In the genomic region with DNA sequence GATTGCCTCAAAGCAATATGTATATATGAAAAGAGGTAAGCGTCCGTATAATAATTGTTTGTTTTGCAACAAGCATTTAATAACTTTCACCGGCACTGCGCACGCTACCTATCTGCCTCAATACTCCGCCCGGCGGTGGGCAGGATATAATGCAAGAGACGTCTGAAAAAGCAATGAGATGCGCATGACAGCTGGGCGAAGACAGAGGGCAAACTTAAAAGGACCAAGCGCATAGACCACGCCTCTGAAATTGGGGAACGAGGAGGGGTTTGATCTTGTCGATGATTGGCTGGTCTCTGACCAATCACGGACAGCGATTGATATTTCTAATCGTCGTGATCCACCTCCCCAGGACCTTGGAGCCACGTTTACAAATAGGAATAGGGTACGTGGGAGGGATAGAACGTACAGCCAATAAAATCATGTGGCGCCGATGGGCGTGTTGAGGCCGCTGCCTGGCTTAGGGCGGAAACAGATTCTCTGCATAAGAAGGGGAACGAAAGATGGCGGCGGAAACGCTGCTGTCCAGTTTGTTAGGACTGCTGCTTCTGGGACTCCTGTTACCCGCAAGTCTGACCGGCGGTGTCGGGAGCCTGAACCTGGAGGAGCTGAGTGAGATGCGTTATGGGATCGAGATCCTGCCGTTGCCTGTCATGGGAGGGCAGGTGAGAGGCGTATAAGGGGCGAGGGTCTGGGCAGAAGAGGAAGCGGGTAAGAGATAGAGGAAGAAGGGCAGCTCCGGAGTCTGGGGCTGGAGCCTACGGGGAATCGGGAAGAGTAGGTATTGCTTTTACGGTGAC, we compare ENCODE assay signal across 1 cellular context.
TF ChIP-seq lines count a peak whose summit lies in the region.

A gene with protein sequence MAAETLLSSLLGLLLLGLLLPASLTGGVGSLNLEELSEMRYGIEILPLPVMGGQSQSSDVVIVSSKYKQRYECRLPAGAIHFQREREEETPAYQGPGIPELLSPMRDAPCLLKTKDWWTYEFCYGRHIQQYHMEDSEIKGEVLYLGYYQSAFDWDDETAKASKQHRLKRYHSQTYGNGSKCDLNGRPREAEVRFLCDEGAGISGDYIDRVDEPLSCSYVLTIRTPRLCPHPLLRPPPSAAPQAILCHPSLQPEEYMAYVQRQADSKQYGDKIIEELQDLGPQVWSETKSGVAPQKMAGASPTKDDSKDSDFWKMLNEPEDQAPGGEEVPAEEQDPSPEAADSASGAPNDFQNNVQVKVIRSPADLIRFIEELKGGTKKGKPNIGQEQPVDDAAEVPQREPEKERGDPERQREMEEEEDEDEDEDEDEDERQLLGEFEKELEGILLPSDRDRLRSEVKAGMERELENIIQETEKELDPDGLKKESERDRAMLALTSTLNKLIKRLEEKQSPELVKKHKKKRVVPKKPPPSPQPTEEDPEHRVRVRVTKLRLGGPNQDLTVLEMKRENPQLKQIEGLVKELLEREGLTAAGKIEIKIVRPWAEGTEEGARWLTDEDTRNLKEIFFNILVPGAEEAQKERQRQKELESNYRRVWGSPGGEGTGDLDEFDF (plus strand): TSS at position 474 of the 800 bp plus-strand sequence. CDS start 30 bp downstream, at position 504.

TF ChIP-seq in SK-N-SH treated with all-trans-retinoic acid at 6 μM for 48 hours, 23 proteins besides CTCF, POLR2A, EP300 and RAD21 (continued from another document):
- TF ChIP-seq, protein P1, sequence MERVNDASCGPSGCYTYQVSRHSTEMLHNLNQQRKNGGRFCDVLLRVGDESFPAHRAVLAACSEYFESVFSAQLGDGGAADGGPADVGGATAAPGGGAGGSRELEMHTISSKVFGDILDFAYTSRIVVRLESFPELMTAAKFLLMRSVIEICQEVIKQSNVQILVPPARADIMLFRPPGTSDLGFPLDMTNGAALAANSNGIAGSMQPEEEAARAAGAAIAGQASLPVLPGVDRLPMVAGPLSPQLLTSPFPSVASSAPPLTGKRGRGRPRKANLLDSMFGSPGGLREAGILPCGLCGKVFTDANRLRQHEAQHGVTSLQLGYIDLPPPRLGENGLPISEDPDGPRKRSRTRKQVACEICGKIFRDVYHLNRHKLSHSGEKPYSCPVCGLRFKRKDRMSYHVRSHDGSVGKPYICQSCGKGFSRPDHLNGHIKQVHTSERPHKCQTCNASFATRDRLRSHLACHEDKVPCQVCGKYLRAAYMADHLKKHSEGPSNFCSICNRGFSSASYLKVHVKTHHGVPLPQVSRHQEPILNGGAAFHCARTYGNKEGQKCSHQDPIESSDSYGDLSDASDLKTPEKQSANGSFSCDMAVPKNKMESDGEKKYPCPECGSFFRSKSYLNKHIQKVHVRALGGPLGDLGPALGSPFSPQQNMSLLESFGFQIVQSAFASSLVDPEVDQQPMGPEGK (CRISPR knock-in tag; IDR thresholded peaks at IDR 0.05; ENCODE audit: borderline replicate concordance), result no peak
- TF ChIP-seq ZC3H10 (CRISPR knock-in tag; IDR thresholded peaks at IDR 0.05) (no peak), TCF4 (CRISPR knock-in tag; IDR thresholded peaks at IDR 0.05; ENCODE audit: borderline replicate concordance) (no peak)
TF ChIP-seq in SK-N-SH treated with all-trans-retinoic acid at 6 μM for 48 hours: peak in this region for 0.
